27 cellular contexts compared by ENCODE assay signal in the genomic region with DNA sequence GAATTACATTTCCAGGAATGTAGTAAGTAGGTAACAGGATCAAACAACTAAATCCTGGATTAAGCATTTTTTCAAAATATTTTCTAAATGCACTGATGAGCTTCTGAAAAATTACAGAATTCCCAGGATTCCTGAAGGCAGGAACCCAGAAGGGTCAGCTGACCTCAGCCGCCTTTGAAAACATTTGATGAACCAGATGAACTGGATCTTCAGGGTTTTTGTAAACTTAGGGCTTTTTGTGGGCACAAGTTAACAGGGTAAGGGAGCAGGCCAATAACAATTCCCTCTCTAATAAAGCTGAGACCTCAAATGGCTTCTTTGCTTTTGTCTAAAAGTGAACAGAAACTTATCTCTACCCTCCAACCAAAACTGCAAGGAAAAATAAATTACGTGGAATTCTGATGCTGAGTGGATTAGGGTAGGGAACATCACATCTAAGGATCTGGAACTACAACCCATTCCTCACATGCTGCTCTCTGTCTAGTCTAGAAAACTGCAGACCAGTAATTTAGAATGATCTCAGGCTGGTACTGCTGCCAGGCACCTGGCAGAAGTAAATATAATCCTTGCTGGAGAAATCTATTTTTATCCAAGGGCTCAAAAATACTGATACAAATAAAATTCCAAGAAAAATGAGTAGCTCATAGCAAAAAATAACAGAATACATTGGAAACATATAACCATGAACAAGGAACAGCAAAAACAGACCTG.
"Had no signal": no experiment of that assay in that cellular context is flagged by ENCODE, and none has a peak within 500 bp of the region (broad histone marks: within the 10 kb centered on the region; RNA-seq: fewer than 3 reads in every experiment).

No MANE protein-coding gene starts in this region.

- FAIRE-seq: islet of Langerhans, TTC549 had no signal

- DNase-seq: activated CD4-positive, alpha-beta memory T cell treated with anti-CD3 and anti-CD28 coated beads for 36 hours; activated CD4-positive, alpha-beta T cell treated with anti-CD3 and anti-CD28 coated beads, Interleukin-2, amount 10 ng/mL, durations not matched to agents 24 days and 14 days; activated CD8-positive, alpha-beta memory T cell treated with anti-CD3 and anti-CD28 coated beads, Interleukin-2, amount 50 U/mL, for 48 hours; activated gamma-delta T cell treated with Interleukin-2 at 50 U/mL for 16 hours; activated naive CD4-positive, alpha-beta T cell treated with anti-CD3 and anti-CD28 coated beads, Interleukin-2, amount 50 U/mL, for 16 hours; activated T-cell treated with anti-CD3 and anti-CD28 coated beads, Interleukin-2, amount 50 U/mL, for 24 hours; amniotic stem cell; caudate nucleus; cortex of kidney; effector memory CD8-positive, alpha-beta T cell; left lung; naive B cell; nephron progenitor cell; ovary; stimulated activated CD4-positive, alpha-beta T cell treated with anti-CD3 and anti-CD28 coated beads, Interleukin-15, amount 100 ng/mL, for 24 hours; stimulated activated CD4-positive, alpha-beta T cell treated with anti-CD3 and anti-CD28 coated beads, Interleukin-2, amount 100 ng/mL, for 24 hours; stimulated activated naive B cell treated with anti-CD40 and anti-IgM and Interleukin-4, amounts not matched to agents 10 μg/mL and 1 μg/mL and 100 μg/mL, for 72 hours; stomach; T-helper 9 cell; thyroid gland; upper lobe of right lung; WERI-Rb-1 had no signal

- H3K9me3 ChIP-seq: left lung, ovary, prostate gland, right atrium auricular region, stomach, thyroid gland, upper lobe of right lung had no signal

- H3K4me1 ChIP-seq: left lung, prostate gland, thyroid gland, upper lobe of right lung had no signal

- ATAC-seq: activated CD4-positive, CD25-positive, alpha-beta regulatory T cell treated with anti-CD3 and anti-CD28 coated beads, Interleukin-2, amount 50 U/mL, for 24 hours; effector memory CD8-positive, alpha-beta T cell; left lung; stimulated activated naive B cell treated with anti-CD40 and anti-IgM and Interleukin-4, amounts not matched to agents 10 μg/mL and 1 μg/mL and 100 μg/mL, for 72 hours; upper lobe of right lung had no signal

- H3K36me3 ChIP-seq: ovary, prostate gland, thyroid gland, upper lobe of right lung, WERI-Rb-1 had no signal

- H3K4me3 ChIP-seq: left lung, ovary, prostate gland, right atrium auricular region, stomach, thyroid gland, upper lobe of right lung had no signal

- H3K27ac ChIP-seq: left lung, ovary, prostate gland, right atrium auricular region, stomach, thyroid gland, upper lobe of right lung, WERI-Rb-1 had no signal

- H3K27me3 ChIP-seq: left lung, ovary, right atrium auricular region, stomach, thyroid gland, upper lobe of right lung had no signal
